ENCODE assay signal across 1 cellular context in the genomic region with DNA sequence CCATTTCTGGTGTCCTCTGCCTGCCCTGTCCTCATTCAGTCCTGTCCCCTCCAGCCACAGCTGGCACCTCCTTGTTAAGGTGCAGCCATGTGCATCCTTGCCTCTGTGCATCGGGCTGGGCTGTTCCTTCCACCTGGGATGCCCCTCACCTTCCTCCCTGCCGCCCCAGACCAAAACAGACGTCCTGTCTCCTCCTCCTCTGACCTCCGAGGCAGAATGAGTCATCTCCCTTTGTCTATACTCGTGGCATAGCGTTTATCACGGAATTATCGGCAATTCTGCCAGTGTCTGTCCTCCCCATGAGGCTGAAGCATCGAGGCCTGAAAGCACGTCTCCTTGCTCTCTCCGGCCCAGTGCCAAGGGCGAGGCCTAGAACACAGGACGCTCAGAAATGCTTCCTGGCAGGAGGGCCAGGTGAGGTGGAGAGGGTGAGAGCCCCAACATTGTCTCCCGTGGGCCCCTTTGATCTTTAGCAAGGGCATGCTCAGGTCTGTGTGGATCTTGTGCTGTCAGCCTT.
TF ChIP-seq lines count a peak whose summit lies in the region.

No MANE protein-coding gene starts in this region.

TF ChIP-seq in A549, 52 proteins besides CTCF, POLR2A, EP300 and RAD21 (continued from another document):
- TF ChIP-seq POLR2AphosphoS2 (conservative IDR thresholded peaks at IDR 0.05; ENCODE audit: low read length): no peak; the same call in 1 of the 2 replicates
- TF ChIP-seq FOSL2 (IDR thresholded peaks at IDR 0.05): peak; percentile 41; the same call in 1 of the 2 replicates
- peak; percentile 90 for TF ChIP-seq FOSL2 (CRISPR knock-in tag; IDR thresholded peaks at IDR 0.05)
- TF ChIP-seq GATA3 (IDR thresholded peaks at IDR 0.05; ENCODE audit: borderline replicate concordance): peak; percentile 31; the same call in 1 of the 2 replicates
- no peak for TF ChIP-seq ZC3H11A (IDR thresholded peaks at IDR 0.05)
- no peak for TF ChIP-seq ZSCAN20 (CRISPR knock-in tag; IDR thresholded peaks at IDR 0.05)
- TF ChIP-seq HOXB13 (CRISPR knock-in tag; IDR thresholded peaks at IDR 0.05; ENCODE audit: low read depth): no peak
- TF ChIP-seq TP53 (CRISPR knock-in tag; IDR thresholded peaks at IDR 0.05): no peak
- TF ChIP-seq, protein P1, sequence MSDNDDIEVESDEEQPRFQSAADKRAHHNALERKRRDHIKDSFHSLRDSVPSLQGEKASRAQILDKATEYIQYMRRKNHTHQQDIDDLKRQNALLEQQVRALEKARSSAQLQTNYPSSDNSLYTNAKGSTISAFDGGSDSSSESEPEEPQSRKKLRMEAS (IDR thresholded peaks at IDR 0.05): peak; percentile 95
